1 cellular context compared by ENCODE assay signal in the genomic region with DNA sequence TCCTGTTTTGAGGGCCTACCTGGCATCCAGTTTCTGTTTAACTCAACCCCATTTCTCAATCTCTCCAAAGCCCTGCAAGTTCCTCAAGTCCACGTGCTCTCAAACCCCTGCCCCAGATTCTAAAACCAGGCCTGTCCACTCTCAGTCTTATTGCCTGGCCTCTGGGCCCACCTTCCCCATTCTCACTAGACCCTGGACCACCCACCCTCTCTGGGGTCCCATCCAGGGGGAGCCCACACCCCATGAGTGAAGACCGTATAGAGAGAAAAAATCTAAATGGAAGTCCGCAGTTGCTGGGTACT.
TF ChIP-seq lines count a peak whose summit lies in the region.

No MANE protein-coding gene starts in this region.

TF ChIP-seq in SK-N-SH, 30 proteins besides CTCF, POLR2A, EP300 and RAD21:
- TF ChIP-seq SIN3A (IDR thresholded peaks at IDR 0.05; ENCODE audit: borderline replicate concordance, low read depth, low read length) (no peak), GABPA (IDR thresholded peaks at IDR 0.05; ENCODE audit: low read depth) (no peak), TEAD4 (IDR thresholded peaks at IDR 0.05; ENCODE audit: borderline replicate concordance, insufficient read depth) (no peak), FOXM1 (IDR thresholded peaks at IDR 0.05; ENCODE audit: low read depth) (no peak), GATA2 (CRISPR knock-in tag; IDR thresholded peaks at IDR 0.05) (no peak), NRF1 (IDR thresholded peaks at IDR 0.05; ENCODE audit: low read depth, low read length) (no peak), RFX5 (IDR thresholded peaks at IDR 0.05; ENCODE audit: low read length) (no peak), CHD2 (IDR thresholded peaks at IDR 0.05; ENCODE audit: low read length, partially characterized antibody) (no peak), TAF1 (IDR thresholded peaks at IDR 0.05; ENCODE audit: borderline replicate concordance, low read depth, low read length) (no peak), MXI1 (IDR thresholded peaks at IDR 0.05; ENCODE audit: low read depth, low read length) (no peak), JUND (IDR thresholded peaks at IDR 0.05) (no peak), FOXJ3 (CRISPR knock-in tag; IDR thresholded peaks at IDR 0.05) (no peak)
- TF ChIP-seq, protein P1, sequence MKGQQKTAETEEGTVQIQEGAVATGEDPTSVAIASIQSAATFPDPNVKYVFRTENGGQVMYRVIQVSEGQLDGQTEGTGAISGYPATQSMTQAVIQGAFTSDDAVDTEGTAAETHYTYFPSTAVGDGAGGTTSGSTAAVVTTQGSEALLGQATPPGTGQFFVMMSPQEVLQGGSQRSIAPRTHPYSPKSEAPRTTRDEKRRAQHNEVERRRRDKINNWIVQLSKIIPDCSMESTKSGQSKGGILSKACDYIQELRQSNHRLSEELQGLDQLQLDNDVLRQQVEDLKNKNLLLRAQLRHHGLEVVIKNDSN (IDR thresholded peaks at IDR 0.05; ENCODE audit: borderline replicate concordance, low read depth) = no peak
- TF ChIP-seq, protein P2, sequence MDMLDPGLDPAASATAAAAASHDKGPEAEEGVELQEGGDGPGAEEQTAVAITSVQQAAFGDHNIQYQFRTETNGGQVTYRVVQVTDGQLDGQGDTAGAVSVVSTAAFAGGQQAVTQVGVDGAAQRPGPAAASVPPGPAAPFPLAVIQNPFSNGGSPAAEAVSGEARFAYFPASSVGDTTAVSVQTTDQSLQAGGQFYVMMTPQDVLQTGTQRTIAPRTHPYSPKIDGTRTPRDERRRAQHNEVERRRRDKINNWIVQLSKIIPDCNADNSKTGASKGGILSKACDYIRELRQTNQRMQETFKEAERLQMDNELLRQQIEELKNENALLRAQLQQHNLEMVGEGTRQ (IDR thresholded peaks at IDR 0.05; ENCODE audit: borderline replicate concordance, low read depth, low read length) = no peak
- TF ChIP-seq, protein P3, sequence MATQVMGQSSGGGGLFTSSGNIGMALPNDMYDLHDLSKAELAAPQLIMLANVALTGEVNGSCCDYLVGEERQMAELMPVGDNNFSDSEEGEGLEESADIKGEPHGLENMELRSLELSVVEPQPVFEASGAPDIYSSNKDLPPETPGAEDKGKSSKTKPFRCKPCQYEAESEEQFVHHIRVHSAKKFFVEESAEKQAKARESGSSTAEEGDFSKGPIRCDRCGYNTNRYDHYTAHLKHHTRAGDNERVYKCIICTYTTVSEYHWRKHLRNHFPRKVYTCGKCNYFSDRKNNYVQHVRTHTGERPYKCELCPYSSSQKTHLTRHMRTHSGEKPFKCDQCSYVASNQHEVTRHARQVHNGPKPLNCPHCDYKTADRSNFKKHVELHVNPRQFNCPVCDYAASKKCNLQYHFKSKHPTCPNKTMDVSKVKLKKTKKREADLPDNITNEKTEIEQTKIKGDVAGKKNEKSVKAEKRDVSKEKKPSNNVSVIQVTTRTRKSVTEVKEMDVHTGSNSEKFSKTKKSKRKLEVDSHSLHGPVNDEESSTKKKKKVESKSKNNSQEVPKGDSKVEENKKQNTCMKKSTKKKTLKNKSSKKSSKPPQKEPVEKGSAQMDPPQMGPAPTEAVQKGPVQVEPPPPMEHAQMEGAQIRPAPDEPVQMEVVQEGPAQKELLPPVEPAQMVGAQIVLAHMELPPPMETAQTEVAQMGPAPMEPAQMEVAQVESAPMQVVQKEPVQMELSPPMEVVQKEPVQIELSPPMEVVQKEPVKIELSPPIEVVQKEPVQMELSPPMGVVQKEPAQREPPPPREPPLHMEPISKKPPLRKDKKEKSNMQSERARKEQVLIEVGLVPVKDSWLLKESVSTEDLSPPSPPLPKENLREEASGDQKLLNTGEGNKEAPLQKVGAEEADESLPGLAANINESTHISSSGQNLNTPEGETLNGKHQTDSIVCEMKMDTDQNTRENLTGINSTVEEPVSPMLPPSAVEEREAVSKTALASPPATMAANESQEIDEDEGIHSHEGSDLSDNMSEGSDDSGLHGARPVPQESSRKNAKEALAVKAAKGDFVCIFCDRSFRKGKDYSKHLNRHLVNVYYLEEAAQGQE (IDR thresholded peaks at IDR 0.05; ENCODE audit: low read depth, low read length) = no peak
- TF ChIP-seq, protein P4, sequence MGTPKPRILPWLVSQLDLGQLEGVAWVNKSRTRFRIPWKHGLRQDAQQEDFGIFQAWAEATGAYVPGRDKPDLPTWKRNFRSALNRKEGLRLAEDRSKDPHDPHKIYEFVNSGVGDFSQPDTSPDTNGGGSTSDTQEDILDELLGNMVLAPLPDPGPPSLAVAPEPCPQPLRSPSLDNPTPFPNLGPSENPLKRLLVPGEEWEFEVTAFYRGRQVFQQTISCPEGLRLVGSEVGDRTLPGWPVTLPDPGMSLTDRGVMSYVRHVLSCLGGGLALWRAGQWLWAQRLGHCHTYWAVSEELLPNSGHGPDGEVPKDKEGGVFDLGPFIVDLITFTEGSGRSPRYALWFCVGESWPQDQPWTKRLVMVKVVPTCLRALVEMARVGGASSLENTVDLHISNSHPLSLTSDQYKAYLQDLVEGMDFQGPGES (IDR thresholded peaks at IDR 0.05; ENCODE audit: low read depth, low read length) = no peak
